Comparison of ENCODE assay signal across 1 cellular context in genomic region chr10:14736600-14737081, GRCh38.
TF ChIP-seq lines count a peak whose summit lies in the region.

No MANE protein-coding gene starts in this region.

TF ChIP-seq in GM12878, 131 proteins besides CTCF, POLR2A, EP300 and RAD21 (continued from another document):
- TF ChIP-seq MEF2A (IDR thresholded peaks at IDR 0.05; ENCODE audit: insufficient read depth, low read depth, low read length): peak; percentile 80
- TF ChIP-seq CBX3 (IDR thresholded peaks at IDR 0.05; ENCODE audit: borderline replicate concordance, low read depth): no peak
- no peak for TF ChIP-seq IRF4 (IDR thresholded peaks at IDR 0.05; ENCODE audit: low read depth, low read length)
- peak in 1 of 2 experiments; percentile 29; a peak in 2 of 4 replicates for TF ChIP-seq IKZF2 (IDR thresholded peaks at IDR 0.05)
- no peak for TF ChIP-seq SIX5 (IDR thresholded peaks at IDR 0.05; ENCODE audit: low read depth, low read length, severe bottlenecking)
- TF ChIP-seq SREBF1 (IDR thresholded peaks at IDR 0.05; ENCODE audit: low read length): no peak
- TF ChIP-seq CREM (IDR thresholded peaks at IDR 0.05; ENCODE audit: low read depth): no peak
- no peak for TF ChIP-seq TCF12 (IDR thresholded peaks at IDR 0.05; ENCODE audit: low read depth, low read length)
- TF ChIP-seq ATF2 (IDR thresholded peaks at IDR 0.05; ENCODE audit: low read length): no peak
- TF ChIP-seq ZNF622 (IDR thresholded peaks at IDR 0.05): no peak
- TF ChIP-seq RUNX3 (IDR thresholded peaks at IDR 0.05; ENCODE audit: low read length): peak; percentile 90
- TF ChIP-seq E2F4 (IDR thresholded peaks at IDR 0.05; ENCODE audit: low read depth, low read length): no peak
- TF ChIP-seq EZH2 (IDR thresholded peaks at IDR 0.05; ENCODE audit: borderline replicate concordance, control insufficient read depth, low read depth, low read length): no peak
- TF ChIP-seq ZNF207 (IDR thresholded peaks at IDR 0.05; ENCODE audit: borderline replicate concordance): no peak
- TF ChIP-seq BHLHE40 (IDR thresholded peaks at IDR 0.05; ENCODE audit: borderline replicate concordance in 1 of 2, low read depth in 2 of 2, low read length in 1 of 2): no peak
- TF ChIP-seq, protein P1, sequence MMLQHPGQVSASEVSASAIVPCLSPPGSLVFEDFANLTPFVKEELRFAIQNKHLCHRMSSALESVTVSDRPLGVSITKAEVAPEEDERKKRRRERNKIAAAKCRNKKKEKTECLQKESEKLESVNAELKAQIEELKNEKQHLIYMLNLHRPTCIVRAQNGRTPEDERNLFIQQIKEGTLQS (IDR thresholded peaks at IDR 0.05; ENCODE audit: borderline replicate concordance, extremely low read depth, low read depth, low read length): no peak
- no peak for TF ChIP-seq SP1 (IDR thresholded peaks at IDR 0.05; ENCODE audit: low read depth, low read length)
- no peak; the same call in 1 of the 2 replicates for TF ChIP-seq MTA2 (IDR thresholded peaks at IDR 0.05; ENCODE audit: low read depth)
- no peak for TF ChIP-seq BCL11A (IDR thresholded peaks at IDR 0.05; ENCODE audit: low read depth, low read length)
- TF ChIP-seq GATAD2B (conservative IDR thresholded peaks at IDR 0.05; ENCODE audit: low read depth): no peak
- TF ChIP-seq POLR2AphosphoS5 (IDR thresholded peaks at IDR 0.05; ENCODE audit: low read length): no peak
- no peak for TF ChIP-seq KLF5 (IDR thresholded peaks at IDR 0.05; ENCODE audit: partially characterized antibody)
- TF ChIP-seq NFXL1 (IDR thresholded peaks at IDR 0.05; ENCODE audit: borderline replicate concordance): no peak
- no peak for TF ChIP-seq NR2C1 (IDR thresholded peaks at IDR 0.05)
- no peak for TF ChIP-seq SUPT20H (IDR thresholded peaks at IDR 0.05; ENCODE audit: borderline replicate concordance, control insufficient read depth, low read depth, low read length)
- peak; percentile 64 for TF ChIP-seq CBFB (IDR thresholded peaks at IDR 0.05; ENCODE audit: low read depth)
- TF ChIP-seq EED (IDR thresholded peaks at IDR 0.05; ENCODE audit: low read depth): peak; percentile 62
- TF ChIP-seq SMARCA5 (IDR thresholded peaks at IDR 0.05): no peak
- no peak for TF ChIP-seq RB1 (IDR thresholded peaks at IDR 0.05; ENCODE audit: borderline replicate concordance)
- peak; percentile 57 for TF ChIP-seq NFIC (IDR thresholded peaks at IDR 0.05; ENCODE audit: low read depth, low read length)
- TF ChIP-seq YY1 (IDR thresholded peaks at IDR 0.05; ENCODE audit: low read depth, low read length): no peak
